In genomic region chr10:97743169-97743945, GRCh38 we compare ENCODE assay signal across 1 cellular context.
TF ChIP-seq lines count a peak whose summit lies in the region.

No MANE protein-coding gene starts in this region.

TF ChIP-seq in WTC11, 78 proteins besides CTCF, POLR2A, EP300 and RAD21 (continued from another document):
- TF ChIP-seq ZNF532 (CRISPR knock-in tag; IDR thresholded peaks at IDR 0.05; ENCODE audit: borderline replicate concordance): no peak
